In genomic region chr6:96995903-96996302, GRCh38 we compare ENCODE assay signal across 35 cellular contexts.
"Had no signal": no experiment of that assay in that cellular context is flagged by ENCODE, and none has a peak within 500 bp of the region (broad histone marks: within the 10 kb centered on the region; RNA-seq: fewer than 3 reads in every experiment).

No MANE protein-coding gene starts in this region.

- H3K27ac ChIP-seq: KMS-11 had no signal

- H3K4me3 ChIP-seq: MG63 had no signal

- DNase-seq: Karpas-422, Kasumi-1, KBM-7, KG1, MG63, MM.1S, MV-4-11, NCI-H1048, NCI-H1092, NCI-H1092 treated with DMSO at 0.1 percent for 48 hours, NCI-H1105, NCI-H1105 treated with DMSO at 0.1 percent for 48 hours, NCI-H1417, NCI-H1417 treated with DMSO at 0.1 percent for 48 hours, NCI-H1436, NCI-H1436 treated with DMSO at 0.1 percent for 48 hours, NCI-H146, NCI-H1694, NCI-H1694 treated with DMSO at 0.1 percent for 48 hours, NCI-H187, NCI-H187 treated with DMSO at 0.1 percent for 48 hours, NCI-H1930, NCI-H2029, NCI-H2029 treated with DMSO at 0.1 percent for 48 hours, NCI-H2081, NCI-H2081 treated with DMSO at 0.1 percent for 48 hours, NCI-H2107, NCI-H2171, NCI-H2171 treated with DMSO at 0.1 percent for 48 hours, NCI-H2227 treated with DMSO at 0.1 percent for 48 hours, NCI-H226, NCI-H345, NCI-H446, NCI-H446 treated with DMSO at 0.1 percent for 48 hours had no signal
